ENCODE assay signal across 8 cellular contexts in the genomic region with DNA sequence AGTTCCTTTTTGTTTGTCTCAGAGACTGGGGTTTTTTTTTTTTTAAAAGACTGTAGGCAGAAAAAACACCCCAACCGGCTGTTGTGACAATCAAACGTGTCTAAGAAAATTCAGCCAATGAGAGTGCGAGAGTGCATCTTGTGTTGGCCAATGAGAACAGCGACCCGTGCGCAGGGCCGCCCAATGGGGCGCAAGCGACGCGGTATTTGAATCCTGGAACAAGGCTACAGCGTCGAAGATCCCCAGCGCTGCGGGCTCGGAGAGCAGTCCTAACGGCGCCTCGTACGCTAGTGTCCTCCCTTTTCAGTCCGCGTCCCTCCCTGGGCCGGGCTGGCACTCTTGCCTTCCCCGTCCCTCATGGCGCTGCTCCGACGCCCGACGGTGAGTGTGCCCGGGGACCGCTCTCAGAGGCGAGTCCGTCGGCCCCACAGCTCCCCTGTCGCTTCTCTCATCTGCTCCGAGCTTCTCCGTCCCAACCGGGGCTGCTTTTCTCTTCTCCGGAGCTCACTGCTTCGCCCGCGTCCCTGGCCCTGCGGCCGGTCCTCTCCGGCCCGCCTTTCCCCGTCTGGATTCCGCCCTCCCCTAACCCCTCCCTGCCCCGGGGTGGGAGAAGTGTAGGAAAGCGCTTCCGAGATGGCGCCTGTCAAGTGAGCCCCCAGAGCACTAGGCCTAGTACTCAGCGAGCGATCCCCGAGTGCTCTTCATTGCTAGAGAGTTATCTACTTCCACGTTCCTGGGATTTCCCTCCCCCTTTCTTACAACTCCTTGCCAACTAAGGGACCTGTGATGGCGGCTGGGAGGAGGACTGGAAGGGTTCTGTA. TPM values are rescaled to one million over a fixed set of nuclear protein-coding genes. Genes with fewer than 3 reads are reported as not detected.
DNase-seq lines count a peak whose midpoint lies in the region; ATAC-seq, FAIRE-seq and TF ChIP-seq lines count a peak whose summit lies in the region.

A gene (plus strand): TSS at position 235 of the 821 bp plus-strand sequence. CDS start 123 bp downstream, at position 358.

- peak within 1 kb of the TSS; percentile 94 for H3K9ac ChIP-seq in iPS-20b (ENCODE audit: low read depth, low read length)

- no peaks in the 10 kb centered on the region for H3K27me3 ChIP-seq in breast epithelium
- no peaks in the 10 kb centered on the region for H3K27me3 ChIP-seq in iPS-20b (ENCODE audit: insufficient read depth, low read length)
- H3K27me3 ChIP-seq in small intestine (ENCODE audit: control insufficient read depth in 2 of 2, insufficient read depth in 2 of 2, low read length in 2 of 2): no peaks in the 10 kb centered on the region

- peak within 1 kb of the TSS; percentile 74 for H3K27ac ChIP-seq in VCaP
- peak within 1 kb of the TSS in 1 of 2 donors; percentile 43 for H3K27ac ChIP-seq in breast epithelium
- peak within 1 kb of the TSS; percentile 73 for H3K27ac ChIP-seq in iPS-20b (ENCODE audit: low read length)
- H3K27ac ChIP-seq in small intestine (ENCODE audit: low read depth in 1 of 2, low read length in 1 of 2): peak within 1 kb of the TSS; percentile 32 to 75

- FAIRE-seq in small intestine (lab: Jason Lieb, UNC): no peak

- H3K4me1 ChIP-seq in breast epithelium: no peaks in the 10 kb centered on the region
- peaks cover 5% of the 10 kb centered on the region; the same call in 1 of the 2 replicates for H3K4me1 ChIP-seq in iPS-20b (ENCODE audit: insufficient read depth, low read length)
- no peaks in the 10 kb centered on the region for H3K4me1 ChIP-seq in small intestine (ENCODE audit: control insufficient read depth in 2 of 2, insufficient read depth in 1 of 2, low read depth in 1 of 2, low read length in 1 of 2)

- 0% methylated on average over 52 to 57 of the region's 57 CpGs for WGBS in small intestine, 3 donors

- H3K4me3 ChIP-seq in breast epithelium (peak within 1 kb of the TSS; percentile 51 to 70 (median 61)), iPS-20b (ENCODE audit: low read length) (peak within 1 kb of the TSS; percentile 87), small intestine (ENCODE audit: low read depth in 1 of 2, low read length in 2 of 2) (peak within 1 kb of the TSS; percentile 56 to 91)

- H3K36me3 ChIP-seq in breast epithelium (no peaks in the 10 kb centered on the region), iPS-20b (ENCODE audit: insufficient read depth, low read depth, low read length) (peaks cover 31% of the 10 kb centered on the region), small intestine (ENCODE audit: control insufficient read depth in 2 of 2, insufficient read depth in 2 of 2, low read length in 2 of 2) (no peaks in the 10 kb centered on the region)

- TF ChIP-seq CTCF in VCaP (conservative IDR thresholded peaks at IDR 0.05): no peak
- TF ChIP-seq CTCF in breast epithelium (IDR thresholded peaks at IDR 0.05): no peak

- ATAC-seq in GM18909 (IDR thresholded peaks at IDR 0.05; ENCODE audit: poor library complexity, unreplicated experiment) (peak; percentile 98), HG03159 (IDR thresholded peaks at IDR 0.05; ENCODE audit: unreplicated experiment) (peak; percentile 98)

- intact Hi-C loops in breast epithelium (cut with DNase I; ENCODE audit: low total_unique reads): no loop called here

- TF ChIP-seq POLR2A in breast epithelium (IDR thresholded peaks at IDR 0.05): no peak

- peak; percentile 98 for DNase-seq in AG08395 (ENCODE audit: low spot score)
- peak; percentile 92 for DNase-seq in NCI-H2227 (lab: John Stamatoyannopoulos, UW; ENCODE audit: unreplicated experiment)
- DNase-seq in breast epithelium (ENCODE audit: low spot score in 2 of 2): peak; percentile 80 to 81
- peak; percentile 95 for DNase-seq in small intestine

- H3K9me3 ChIP-seq in breast epithelium (no peaks in the 10 kb centered on the region), iPS-20b (ENCODE audit: insufficient read depth, low read depth, low read length) (no peaks in the 10 kb centered on the region), small intestine (ENCODE audit: control insufficient read depth, low read depth) (no peaks in the 10 kb centered on the region)

RNA-seq across cellular contexts. Expression of the gene that starts here (rescaled TPM):
- 1 to 10 TPM in 1 of 3 donors, under 1 TPM in 2; 0.29 to 3.5 (median 0.98) TPM for total RNA-seq in breast epithelium
- polyA plus RNA-seq in small intestine: 10 to 100 TPM in 1 of 3 donors, 1 to 10 TPM in 2; 3.4 to 48.3 (median 5.1) TPM
